ENCODE assay signal across 19 cellular contexts in the genomic region with DNA sequence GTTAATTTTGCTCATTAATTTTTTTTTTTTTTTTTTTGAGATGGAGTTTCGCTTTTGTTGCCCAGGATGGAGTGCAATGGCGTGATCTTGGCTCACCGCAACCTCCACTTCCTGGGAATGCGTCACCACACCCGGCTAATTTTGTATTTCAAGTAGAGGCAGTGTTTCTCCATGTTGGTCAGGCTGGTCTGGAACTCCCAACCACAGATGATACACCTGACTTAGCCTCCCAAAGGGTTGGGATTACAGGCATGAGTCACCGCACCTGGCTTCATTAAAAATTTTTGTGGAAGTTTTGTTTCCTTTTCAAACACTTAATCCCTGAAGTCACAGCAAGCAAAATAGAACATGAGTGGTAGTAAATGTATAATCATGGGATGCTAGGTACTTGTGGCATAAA.
A peak's percentile ranks its signal among the peaks of the same experiment; 100 is the strongest.
DNase-seq lines count a peak whose midpoint lies in the region; ATAC-seq, FAIRE-seq and TF ChIP-seq lines count a peak whose summit lies in the region.
"Had no signal": no experiment of that assay in that cellular context is flagged by ENCODE, and none has a peak within 500 bp of the region (broad histone marks: within the 10 kb centered on the region; RNA-seq: fewer than 3 reads in every experiment).

No MANE protein-coding gene starts in this region.

- no peaks in the 10 kb centered on the region for H3K36me3 ChIP-seq in bronchial epithelial cell (ENCODE audit: control insufficient read depth, insufficient read depth, low read length)
- H3K36me3 ChIP-seq: BE2C had no signal

- H3K36me3 Mint-ChIP-seq in T-cell: no peaks in the 10 kb centered on the region
- H3K36me3 Mint-ChIP-seq: CD4-positive, CD25-positive, alpha-beta regulatory T cell; CD8-positive, alpha-beta memory T cell had no signal

- H3K27me3 ChIP-seq in bronchial epithelial cell (ENCODE audit: control insufficient read depth, insufficient read depth, low read length): no peaks in the 10 kb centered on the region
- H3K27me3 ChIP-seq: BE2C had no signal

- CTCF ChIA-PET in T-cell (lab: Charles Lee): no interaction called here

- no peak for TF ChIP-seq CTCF in bronchial epithelial cell (IDR thresholded peaks at IDR 0.05; ENCODE audit: insufficient read depth, low read length, severe bottlenecking)

- POLR2A ChIA-PET in T-cell (lab: Charles Lee): no interaction called here

- H3K27me3 Mint-ChIP-seq in T-cell: no peaks in the 10 kb centered on the region
- H3K27me3 Mint-ChIP-seq: CD4-positive, CD25-positive, alpha-beta regulatory T cell; CD8-positive, alpha-beta memory T cell had no signal

- no peak overlapping the region for H3K4me3 ChIP-seq in bronchial epithelial cell (ENCODE audit: low read depth, low read length)
- H3K4me3 ChIP-seq: GM23248 had no signal

- DNase-seq in A172 (ENCODE audit: low spot score) (peak; percentile 41), H4 (ENCODE audit: low spot score) (peak; percentile 97), bronchial epithelial cell (ENCODE audit: low read depth) (peak; percentile 0), myocyte (ENCODE audit: low read depth) (peak; percentile 6), dedifferentiated amniotic fluid mesenchymal stem cell (ENCODE audit: extremely low spot score) (no peak), T-cell (no peak)
- DNase-seq: ACHN; BE2C; C1 segment of cervical spinal cord; CD4-positive, CD25-positive, alpha-beta regulatory T cell; CD8-positive, alpha-beta memory T cell; COR-L47; DMS 273 treated with DMSO at 0.1 percent for 48 hours; DMS79; GF-D8; GM23248; HCEC 1CT had no signal

- no peaks in the 10 kb centered on the region for H3K4me1 Mint-ChIP-seq in T-cell
- H3K4me1 Mint-ChIP-seq: CD4-positive, CD25-positive, alpha-beta regulatory T cell; CD8-positive, alpha-beta memory T cell had no signal

- no peak for FAIRE-seq in bronchial epithelial cell (lab: Jason Lieb, UNC)
- FAIRE-seq: A204.1, H54 had no signal

- H3K27ac Mint-ChIP-seq in T-cell: no peak overlapping the region
- H3K27ac Mint-ChIP-seq: CD8-positive, alpha-beta memory T cell had no signal

- peaks cover 0 to 8% (median 7%) of the 10 kb centered on the region in 3 donors for H3K9me3 Mint-ChIP-seq in T-cell

- H3K4me3 Mint-ChIP-seq in T-cell: no peak overlapping the region
- H3K4me3 Mint-ChIP-seq: CD4-positive, CD25-positive, alpha-beta regulatory T cell; CD8-positive, alpha-beta memory T cell had no signal

- ATAC-seq in T-cell (replicated peaks in 1 of 4): no peak

Comparison
In these comparisons a context has a peak if more than half of its experiments do, and no peak if none do; other contexts are left out.
1. DNase-seq: peak in A172 (single experiment), H4 (single experiment), bronchial epithelial cell (single experiment) and myocyte (single experiment); none in dedifferentiated amniotic fluid mesenchymal stem cell (single experiment) and T-cell (0 of 34).